9 cellular contexts compared by ENCODE assay signal in genomic region chr12:90280564-90281058, GRCh38.
DNase-seq lines count a peak whose midpoint lies in the region; ATAC-seq and TF ChIP-seq lines count a peak whose summit lies in the region.
"Had no signal": no experiment of that assay in that cellular context is flagged by ENCODE, and none has a peak within 500 bp of the region (broad histone marks: within the 10 kb centered on the region; RNA-seq: fewer than 3 reads in every experiment).

No MANE protein-coding gene starts in this region.

- H3K27ac ChIP-seq in right atrium auricular region = no peak overlapping the region

- ATAC-seq in GM18861 (IDR thresholded peaks at IDR 0.05; ENCODE audit: unreplicated experiment) = peak; percentile 86
- ATAC-seq in GM21528 (IDR thresholded peaks at IDR 0.05; ENCODE audit: low FRiP score, unreplicated experiment) = peak; percentile 63
- ATAC-seq in HG03565 (IDR thresholded peaks at IDR 0.05; ENCODE audit: unreplicated experiment) = peak; percentile 80
- no peak for ATAC-seq in HG03025 (IDR thresholded peaks at IDR 0.05; ENCODE audit: low FRiP score, unreplicated experiment)

- TF ChIP-seq CTCF in foreskin fibroblast (IDR thresholded peaks at IDR 0.05; ENCODE audit: low read depth, low read length) (no peak), right atrium auricular region (IDR thresholded peaks at IDR 0.05) (no peak)

- DNase-seq in foreskin fibroblast = peak; percentile 27 to 28
- DNase-seq in GOT3 (lab: John Stamatoyannopoulos, UW) = no peak
- no peak for DNase-seq in NCI-H146 treated with DMSO at 0.1 percent for 48 hours (lab: John Stamatoyannopoulos, UW; ENCODE audit: unreplicated experiment)
- no peak for DNase-seq in right atrium auricular region (ENCODE audit: low spot score)
- DNase-seq: NCI-H69 had no signal

- H3K4me3 ChIP-seq in foreskin fibroblast (ENCODE audit: low read depth in 1 of 2, low read length in 2 of 2) (no peak overlapping the region), right atrium auricular region (no peak overlapping the region)

- H3K9me3 ChIP-seq in right atrium auricular region = peaks cover 0 to 8% of the 10 kb centered on the region in 2 donors

- no peaks in the 10 kb centered on the region for H3K27me3 ChIP-seq in right atrium auricular region

- H3K4me1 ChIP-seq in right atrium auricular region = no peaks in the 10 kb centered on the region

- no peaks in the 10 kb centered on the region for H3K36me3 ChIP-seq in right atrium auricular region

Comparison
In these comparisons a context has a peak if more than half of its experiments do, and no peak if none do; other contexts are left out.
1. DNase-seq: peak in foreskin fibroblast (2 of 2); none in GOT3 (single experiment), NCI-H146 treated with DMSO at 0.1 percent for 48 hours (single experiment) and right atrium auricular region (single experiment).